ENCODE assay signal across 15 cellular contexts in the genomic region with DNA sequence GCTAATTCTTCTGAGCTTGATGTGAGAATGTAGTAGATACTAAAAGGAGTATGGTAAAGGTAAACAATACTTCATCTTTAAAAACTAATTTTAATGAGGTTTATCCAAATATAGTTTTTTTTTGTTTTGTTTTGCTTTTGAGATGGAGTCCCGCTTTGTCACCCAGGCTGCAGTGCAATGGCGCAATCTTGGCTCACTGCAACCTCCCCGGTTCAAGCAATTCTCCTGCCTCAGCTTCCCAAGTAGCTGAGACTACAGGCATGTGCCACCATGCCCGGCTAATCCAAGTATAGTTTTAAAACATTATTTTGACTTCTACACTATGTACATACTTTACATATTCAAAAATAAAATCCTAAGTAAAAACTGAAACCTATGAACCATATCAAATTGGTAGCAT. TPM values are rescaled to one million over a fixed set of nuclear protein-coding genes. Genes with fewer than 3 reads are reported as not detected.
DNase-seq lines count a peak whose midpoint lies in the region; ATAC-seq and TF ChIP-seq lines count a peak whose summit lies in the region.
"Had no signal": no experiment of that assay in that cellular context is flagged by ENCODE, and none has a peak within 500 bp of the region (broad histone marks: within the 10 kb centered on the region; RNA-seq: fewer than 3 reads in every experiment).

No MANE protein-coding gene starts in this region.

- H2BK5ac ChIP-seq in IMR-90 (ENCODE audit: low read depth, low read length, poor library complexity, severe bottlenecking): no peak overlapping the region

- no peak overlapping the region for H3K18ac ChIP-seq in IMR-90 (ENCODE audit: low read depth, low read length)

- intact Hi-C loops in IMR-90 (cut with micrococcal nuclease): loop anchor here (5.0 to 10.0 kb wide), 2 partner anchors 74 to 117 kb away; a partner anchor contains a TSS

- H2AK5ac ChIP-seq in IMR-90 (ENCODE audit: low read depth, low read length): no peak overlapping the region

- H3K9me1 ChIP-seq in IMR-90 (ENCODE audit: insufficient read depth, low read length): 0 out of 2 replicates have a peak, but pooled peaks cover 2% of the 10 kb centered on the region

- no peak for ATAC-seq in IMR-90 (ENCODE audit: low read depth)
- no peak for ATAC-seq in T-helper 17 cell
- ATAC-seq in activated CD8-positive, alpha-beta memory T cell treated with anti-CD3 and anti-CD28 coated beads, Interleukin-2, amount 10 ng/mL, durations not matched to agents 7 days and 5 days: no peak
- no peak for ATAC-seq in HG03095 (IDR thresholded peaks at IDR 0.05; ENCODE audit: unreplicated experiment)
- ATAC-seq: A549; CD8-positive, alpha-beta T cell had no signal

- no peak overlapping the region for H3K14ac ChIP-seq in IMR-90 (replicated peaks; ENCODE audit: low read depth, low read length)

- H2BK120ac ChIP-seq in IMR-90 (ENCODE audit: low read depth, low read length): no peak overlapping the region

- H3K27ac ChIP-seq in IMR-90 (ENCODE audit: insufficient read depth, low read length): no peak overlapping the region
- H3K27ac ChIP-seq: A549 had no signal

- no TSS peak for BruUV-seq in IMR-90 (replicated peaks; lab: Mats Ljungman, UMichigan)

- H3K4ac ChIP-seq in IMR-90 (ENCODE audit: low read depth, low read length): no peak overlapping the region

- H4K5ac ChIP-seq in IMR-90 (ENCODE audit: low read depth, low read length): no peak overlapping the region

- no peak for TF ChIP-seq RAD21 in IMR-90 (IDR thresholded peaks at IDR 0.05; ENCODE audit: low read length)

- dilution Hi-C loops in IMR-90 (cut with HindIII; ENCODE audit: low sequenced_read_pairs, unreplicated experiment): no loop called here

- H3K79me1 ChIP-seq in IMR-90 (ENCODE audit: low read depth in 1 of 2, low read length in 2 of 2): peaks cover 20 to 31% of the 10 kb centered on the region in 2 experiments

- H3K4me2 ChIP-seq in IMR-90 (ENCODE audit: low read depth, low read length): no peak overlapping the region
- H3K4me2 ChIP-seq: A549 had no signal

- 0 out of 2 replicates have a peak, but pooled peaks cover 1% of the 10 kb centered on the region for H3K36me3 ChIP-seq in IMR-90 (ENCODE audit: control insufficient read depth, insufficient read depth, low read length)

- peak; percentile 43 for DNase-seq in GF-D8 (lab: John Stamatoyannopoulos, UW)
- DNase-seq in IMR-90: no peak
- DNase-seq in T-helper 17 cell: no peak
- no peak for DNase-seq in immature natural killer cell
- DNase-seq in GM13977 (ENCODE audit: low spot score): no peak
- no peak for DNase-seq in activated CD8-positive, alpha-beta memory T cell treated with anti-CD3 and anti-CD28 coated beads, Interleukin-2, amount 10 ng/mL, durations not matched to agents 7 days and 5 days
- DNase-seq: CD8-positive, alpha-beta T cell; COR-L47; DMS153; DMS79 treated with DMSO at 0.1 percent for 48 hours; HFFc6 had no signal

- H3K27me3 Mint-ChIP-seq in T-helper 17 cell: no peaks in the 10 kb centered on the region
- peaks cover 6 to 12% (median 12%) of the 10 kb centered on the region in 3 donors for H3K27me3 Mint-ChIP-seq in immature natural killer cell (ENCODE audit: low read depth in 3 of 3)
- no peaks in the 10 kb centered on the region for H3K27me3 Mint-ChIP-seq in activated CD8-positive, alpha-beta memory T cell treated with anti-CD3 and anti-CD28 coated beads, Interleukin-2, amount 10 ng/mL, durations not matched to agents 7 days and 5 days

- H2BK20ac ChIP-seq in IMR-90 (ENCODE audit: low read depth, low read length): no peak overlapping the region

- H3K9me3 ChIP-seq in IMR-90 (ENCODE audit: control insufficient read depth, insufficient read depth, low read length) (no peaks in the 10 kb centered on the region), T-helper 17 cell (ENCODE audit: control insufficient read depth, low read length, poor library complexity, severe bottlenecking) (no peaks in the 10 kb centered on the region)
- H3K9me3 ChIP-seq: A549 had no signal

- H3K9me3 Mint-ChIP-seq in immature natural killer cell: no peaks in the 10 kb centered on the region
- H3K9me3 Mint-ChIP-seq in activated CD8-positive, alpha-beta memory T cell treated with anti-CD3 and anti-CD28 coated beads, Interleukin-2, amount 10 ng/mL, durations not matched to agents 7 days and 5 days (ENCODE audit: low read depth): peaks cover 5% of the 10 kb centered on the region
- H3K9me3 Mint-ChIP-seq: HFFc6 had no signal

- H2AK9ac ChIP-seq in IMR-90 (replicated peaks; ENCODE audit: low read depth, low read length, poor library complexity): no peak overlapping the region

- in situ Hi-C loops in IMR-90 (cut with MboI; ENCODE audit: low sequenced_read_pairs): no loop called here
- in situ Hi-C loops in GM13977 (cut with MboI; ENCODE audit: low pct_unique_long_range_greater_than_20kb, low sequenced_read_pairs, unreplicated experiment): no loop called here

- no peaks in the 10 kb centered on the region for H3K27me3 ChIP-seq in IMR-90 (ENCODE audit: control insufficient read depth, insufficient read depth, low read length)

- no CpG with 5 or more reads among the region's 4 CpGs for WGBS in IMR-90 (ENCODE audit: extremely low coverage in 2 of 2, insufficient read length in 1 of 2), 2 experiments

- peaks cover 8% of the 10 kb centered on the region; the same call in 1 of the 2 replicates for H4K20me1 ChIP-seq in IMR-90 (ENCODE audit: insufficient read depth, low read length)

- H3K4me3 Mint-ChIP-seq in T-helper 17 cell: no peak overlapping the region
- H3K4me3 Mint-ChIP-seq in immature natural killer cell: no peak overlapping the region
- H3K4me3 Mint-ChIP-seq in activated CD8-positive, alpha-beta memory T cell treated with anti-CD3 and anti-CD28 coated beads, Interleukin-2, amount 10 ng/mL, durations not matched to agents 7 days and 5 days: no peak overlapping the region
- H3K4me3 Mint-ChIP-seq: CD14-positive monocyte; CD8-positive, alpha-beta T cell; HFFc6 had no signal

- H3K4me1 ChIP-seq in IMR-90 (ENCODE audit: control insufficient read depth, insufficient read depth, low read length): 0 out of 2 replicates have a peak, but pooled peaks cover 4% of the 10 kb centered on the region

- no peak overlapping the region for H3K9ac ChIP-seq in IMR-90 (ENCODE audit: low read depth, low read length)

- H2AFZ ChIP-seq in IMR-90 (replicated peaks; ENCODE audit: low read length, poor library complexity): no peak overlapping the region

- no peak overlapping the region for H3K56ac ChIP-seq in IMR-90 (ENCODE audit: extremely low read depth, insufficient read depth, low read length)

- H4K8ac ChIP-seq in IMR-90 (ENCODE audit: low read depth in 2 of 2, low read length in 2 of 2): no peak overlapping the region

- H3K23ac ChIP-seq in IMR-90 (ENCODE audit: low read depth, low read length): no peak overlapping the region

- peaks cover 36% of the 10 kb centered on the region for H3K4me1 Mint-ChIP-seq in T-helper 17 cell
- H3K4me1 Mint-ChIP-seq in immature natural killer cell: peaks cover 58 to 86% of the 10 kb centered on the region in 2 donors
- H3K4me1 Mint-ChIP-seq in activated CD8-positive, alpha-beta memory T cell treated with anti-CD3 and anti-CD28 coated beads, Interleukin-2, amount 10 ng/mL, durations not matched to agents 7 days and 5 days: peaks cover 31% of the 10 kb centered on the region

- TF ChIP-seq CTCF in IMR-90 (conservative IDR thresholded peaks at IDR 0.05; ENCODE audit: low read depth, low read length): no peak
- no peak for TF ChIP-seq CTCF in GM13977 (IDR thresholded peaks at IDR 0.05; ENCODE audit: extremely low read depth, insufficient read depth, missing control alignments)

- POLR2A ChIA-PET in IMR-90 (lab: Charles Lee; ENCODE audit: unreplicated experiment): no interaction called here

- no peak overlapping the region for H3K4me3 ChIP-seq in IMR-90 (ENCODE audit: insufficient read depth, low read depth, low read length)
- H3K4me3 ChIP-seq: A549, HAP-1 had no signal

- TF ChIP-seq POLR2A in IMR-90 (IDR thresholded peaks at IDR 0.05; ENCODE audit: low read depth, low read length): no peak

- CTCF ChIA-PET in IMR-90 (lab: Yijun Ruan, JAX): no interaction called here
- CTCF ChIA-PET in activated CD8-positive, alpha-beta memory T cell treated with anti-CD3 and anti-CD28 coated beads, Interleukin-2, amount 10 ng/mL, durations not matched to agents 7 days and 5 days (lab: Charles Lee): no interaction called here

- H3K36me3 Mint-ChIP-seq in T-helper 17 cell (ENCODE audit: low read depth): peaks cover 3% of the 10 kb centered on the region
- H3K36me3 Mint-ChIP-seq in immature natural killer cell: peaks cover 0 to 12% (median 4%) of the 10 kb centered on the region in 3 donors
- H3K36me3 Mint-ChIP-seq in activated CD8-positive, alpha-beta memory T cell treated with anti-CD3 and anti-CD28 coated beads, Interleukin-2, amount 10 ng/mL, durations not matched to agents 7 days and 5 days: peaks cover 23% of the 10 kb centered on the region

- no peak overlapping the region for H4K91ac ChIP-seq in IMR-90 (ENCODE audit: insufficient read depth, low read depth, low read length)

- H2BK15ac ChIP-seq in IMR-90 (ENCODE audit: low read depth, low read length): no peak overlapping the region

- peak overlapping the region; percentile 79 for H3K27ac Mint-ChIP-seq in T-helper 17 cell
- H3K27ac Mint-ChIP-seq in immature natural killer cell: peak overlapping the region in 4 of 6 donors; percentile 27 to 64 (median 53)
- no peak overlapping the region for H3K27ac Mint-ChIP-seq in activated CD8-positive, alpha-beta memory T cell treated with anti-CD3 and anti-CD28 coated beads, Interleukin-2, amount 10 ng/mL, durations not matched to agents 7 days and 5 days
- H3K27ac Mint-ChIP-seq: CD8-positive, alpha-beta T cell; HFFc6 had no signal

TF ChIP-seq in IMR-90, 13 proteins besides CTCF, POLR2A, EP300 and RAD21 (continues in another document):
- TF ChIP-seq RFX5 (IDR thresholded peaks at IDR 0.05; ENCODE audit: low read depth, low read length) (no peak), FOS (IDR thresholded peaks at IDR 0.05; ENCODE audit: low read depth, low read length) (no peak), BHLHE40 (IDR thresholded peaks at IDR 0.05; ENCODE audit: low read depth, low read length) (no peak)
- TF ChIP-seq, protein P1, sequence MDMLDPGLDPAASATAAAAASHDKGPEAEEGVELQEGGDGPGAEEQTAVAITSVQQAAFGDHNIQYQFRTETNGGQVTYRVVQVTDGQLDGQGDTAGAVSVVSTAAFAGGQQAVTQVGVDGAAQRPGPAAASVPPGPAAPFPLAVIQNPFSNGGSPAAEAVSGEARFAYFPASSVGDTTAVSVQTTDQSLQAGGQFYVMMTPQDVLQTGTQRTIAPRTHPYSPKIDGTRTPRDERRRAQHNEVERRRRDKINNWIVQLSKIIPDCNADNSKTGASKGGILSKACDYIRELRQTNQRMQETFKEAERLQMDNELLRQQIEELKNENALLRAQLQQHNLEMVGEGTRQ (IDR thresholded peaks at IDR 0.05; ENCODE audit: low read depth, low read length): no peak

RNA-seq across cellular contexts. Expression of a gene that starts 4.1 kb away (rescaled TPM):
- 19.4 and 23.3 TPM in 2 replicates for total RNA-seq in IMR-90 (2012; rRNA removed)
- polyA plus RNA-seq in IMR-90 (2012; rRNA removed): 5.2 and 6.9 TPM in 2 replicates
- 1.7 and 2.8 TPM in 2 replicates for polyA plus RNA-seq in IMR-90 (2012; cell fraction: cytosol; rRNA removed)
- polyA plus RNA-seq in IMR-90 (2012; cell fraction: nucleus; rRNA removed; ENCODE audit: low replicate concordance): 3.2 and 24.8 TPM in 2 replicates
- 10 to 100 TPM; 47.7 to 48.1 TPM for total RNA-seq in T-helper 17 cell
- 10 to 100 TPM; 10.4 to 14.0 (median 10.7) TPM for polyA plus RNA-seq in immature natural killer cell
- total RNA-seq in activated CD8-positive, alpha-beta memory T cell treated with anti-CD3 and anti-CD28 coated beads, Interleukin-2, amount 10 ng/mL, durations not matched to agents 7 days and 5 days: 10 to 100 TPM; 36.9 to 41.7 TPM
